Comparison of ENCODE assay signal across 18 cellular contexts in the genomic region with DNA sequence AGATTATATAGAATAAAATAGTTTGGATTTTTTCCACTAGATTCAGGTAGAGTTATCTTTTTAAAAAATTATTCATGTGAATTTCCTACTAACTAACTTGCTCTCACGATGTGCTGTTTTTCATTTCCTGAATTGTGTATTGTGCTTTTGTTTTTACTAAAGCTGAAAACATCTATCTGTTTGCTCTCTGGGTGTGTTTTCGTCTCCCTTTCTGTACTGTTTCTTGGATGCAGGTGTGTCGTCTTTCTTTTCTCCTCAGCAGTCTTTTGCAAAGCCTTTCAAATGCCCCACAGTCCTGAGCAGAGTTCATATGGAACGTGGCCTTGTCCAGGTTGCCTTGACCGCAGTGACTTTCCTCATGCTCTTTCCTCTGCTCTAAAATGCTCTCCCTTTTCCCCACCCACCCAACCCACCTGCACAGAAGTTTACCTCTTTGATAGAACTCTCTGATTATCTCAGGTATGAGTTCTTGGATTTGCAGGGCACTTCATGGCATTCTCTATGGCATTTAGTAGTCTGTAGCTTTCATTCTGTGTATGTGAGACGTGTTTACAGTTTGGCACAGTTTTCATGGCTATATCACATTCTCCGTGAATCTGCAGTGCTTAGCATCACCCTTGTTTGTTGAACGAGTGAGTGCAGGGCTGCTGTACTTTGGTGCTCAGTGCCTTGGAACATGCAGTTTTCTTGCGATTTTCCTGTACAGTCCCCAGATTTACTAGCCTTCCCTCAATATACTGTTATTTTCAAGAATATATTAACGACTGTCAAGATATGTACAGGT.
DNase-seq lines count a peak whose midpoint lies in the region; ATAC-seq and TF ChIP-seq lines count a peak whose summit lies in the region.
"Had no signal": no experiment of that assay in that cellular context is flagged by ENCODE, and none has a peak within 500 bp of the region (broad histone marks: within the 10 kb centered on the region; RNA-seq: fewer than 3 reads in every experiment).

No MANE protein-coding gene starts in this region.

- POLR2A ChIA-PET in CD4-positive, alpha-beta memory T cell (lab: Charles Lee; ENCODE audit: partially characterized antibody), result no interaction called here

- no peak for TF ChIP-seq EP300 in sigmoid colon (IDR thresholded peaks at IDR 0.05)

- H3K9me2 ChIP-seq in OCI-LY1 (ENCODE audit: low read depth, low read length), result no peaks in the 10 kb centered on the region

- H3K4me3 ChIP-seq in CD4-positive, alpha-beta memory T cell (ENCODE audit: low read length in 2 of 2), result no peak overlapping the region
- H3K4me3 ChIP-seq in OCI-LY1 (ENCODE audit: low read depth, low read length, poor library complexity, severe bottlenecking) (peak overlapping the region; percentile 23), adrenal gland (no peak overlapping the region), sigmoid colon (no peak overlapping the region)
- H3K4me3 ChIP-seq: neural progenitor cell, stomach had no signal

- no peaks in the 10 kb centered on the region for H3K9me3 ChIP-seq in CD4-positive, alpha-beta memory T cell (ENCODE audit: control insufficient read depth in 1 of 2, low read length in 2 of 2)
- H3K9me3 ChIP-seq in OCI-LY1 (ENCODE audit: low read length), result no peaks in the 10 kb centered on the region
- no peaks in the 10 kb centered on the region for H3K9me3 ChIP-seq in adrenal gland (replicated peaks in 1 of 3)
- no peaks in the 10 kb centered on the region for H3K9me3 ChIP-seq in sigmoid colon
- H3K9me3 ChIP-seq: stomach had no signal

- no peaks in the 10 kb centered on the region for H4K20me1 ChIP-seq in OCI-LY1 (ENCODE audit: insufficient read depth, low read length)

- ATAC-seq in GM18511 (IDR thresholded peaks at IDR 0.05; ENCODE audit: unreplicated experiment) (peak; percentile 63), HG02571 (IDR thresholded peaks at IDR 0.05; ENCODE audit: unreplicated experiment) (peak; percentile 52)
- ATAC-seq: sciatic nerve had no signal

- no peak for TF ChIP-seq CTCF in OCI-LY1 (IDR thresholded peaks at IDR 0.05; ENCODE audit: low read length)
- no peak for TF ChIP-seq CTCF in adrenal gland (IDR thresholded peaks at IDR 0.05)
- no peak for TF ChIP-seq CTCF in sigmoid colon (IDR thresholded peaks at IDR 0.05)

- intact Hi-C loops in CD4-positive, alpha-beta memory T cell (cut with micrococcal nuclease), result no loop called here
- intact Hi-C loops in adrenal gland (cut with DNase I) (no loop called here), sigmoid colon (cut with DNase I) (no loop called here)

- no peaks in the 10 kb centered on the region for H3K27me3 Mint-ChIP-seq in CD4-positive, alpha-beta memory T cell
- H3K27me3 Mint-ChIP-seq: activated naive CD8-positive, alpha-beta T cell had no signal

- H2AFZ ChIP-seq in OCI-LY1 (ENCODE audit: low read length), result no peak overlapping the region
- H2AFZ ChIP-seq: neural progenitor cell had no signal

- no peaks in the 10 kb centered on the region for H3K36me3 ChIP-seq in CD4-positive, alpha-beta memory T cell (ENCODE audit: insufficient read depth, low read length)
- no peaks in the 10 kb centered on the region for H3K36me3 ChIP-seq in OCI-LY1 (ENCODE audit: insufficient read depth, low read length)
- H3K36me3 ChIP-seq in adrenal gland (replicated peaks in 1 of 2), result no peaks in the 10 kb centered on the region
- H3K36me3 ChIP-seq in sigmoid colon, result no peaks in the 10 kb centered on the region
- H3K36me3 ChIP-seq: neural progenitor cell, stomach had no signal

- peak overlapping the region in 5 of 7 donors; percentile 29 to 86 (median 64) for H3K27ac Mint-ChIP-seq in CD4-positive, alpha-beta memory T cell
- H3K27ac Mint-ChIP-seq: activated naive CD8-positive, alpha-beta T cell; neural progenitor cell had no signal

- peaks cover 0 to 3% of the 10 kb centered on the region in 2 donors for H3K36me3 Mint-ChIP-seq in CD4-positive, alpha-beta memory T cell
- H3K36me3 Mint-ChIP-seq: neural progenitor cell had no signal

- no peak overlapping the region for H3K27ac ChIP-seq in CD4-positive, alpha-beta memory T cell (ENCODE audit: low read depth, low read length)
- peak overlapping the region; percentile 38 for H3K27ac ChIP-seq in OCI-LY1 (ENCODE audit: low read depth, low read length, poor library complexity, severe bottlenecking)
- H3K27ac ChIP-seq in adrenal gland, result no peak overlapping the region
- H3K27ac ChIP-seq in sigmoid colon, result no peak overlapping the region
- H3K27ac ChIP-seq: neural progenitor cell, stomach had no signal

- peaks cover 10% of the 10 kb centered on the region for H3K4me1 ChIP-seq in CD4-positive, alpha-beta memory T cell (ENCODE audit: insufficient read depth, low read length)
- H3K4me1 ChIP-seq in OCI-LY1 (ENCODE audit: insufficient read depth, low read length, severe bottlenecking) (peaks cover 37% of the 10 kb centered on the region), adrenal gland (replicated peaks in 1 of 2) (peaks cover 4 to 7% of the 10 kb centered on the region in 2 donors), sigmoid colon (peaks cover 0 to 26% (median 11%) of the 10 kb centered on the region in 4 donors)
- H3K4me1 ChIP-seq: neural progenitor cell had no signal

- H3K4me3 Mint-ChIP-seq in CD4-positive, alpha-beta memory T cell, result peak overlapping the region in 7 of 8 donors; percentile 12 to 71 (median 54)
- H3K4me3 Mint-ChIP-seq: activated naive CD8-positive, alpha-beta T cell; H9; neural progenitor cell had no signal

- peak overlapping the region; percentile 50 for H3K4me2 ChIP-seq in OCI-LY1 (ENCODE audit: low read length)
- H3K4me2 ChIP-seq: neural progenitor cell had no signal

- no peaks in the 10 kb centered on the region for H3F3A ChIP-seq in OCI-LY1 (ENCODE audit: insufficient read depth, low read length)

- H3K9ac ChIP-seq in OCI-LY1 (ENCODE audit: low read length), result peak overlapping the region; percentile 27; the same call in 1 of the 2 replicates
- H3K9ac ChIP-seq: neural progenitor cell had no signal

- TF ChIP-seq POLR2A in adrenal gland (IDR thresholded peaks at IDR 0.05) (no peak), sigmoid colon (IDR thresholded peaks at IDR 0.05) (no peak)

- DNase-seq in CD4-positive, alpha-beta memory T cell, result no peak
- DNase-seq in adrenal gland (no peak), cortex of kidney (lab: John Stamatoyannopoulos, UW) (no peak), GF-D8 (lab: John Stamatoyannopoulos, UW) (no peak), sigmoid colon (no peak)
- DNase-seq: central memory CD4-positive, alpha-beta T cell; DMS79; H9; KG1; NCI-H1436 treated with DMSO at 0.1 percent for 48 hours; NCI-H526; stomach had no signal

- peaks cover 24 to 47% (median 36%) of the 10 kb centered on the region in 4 donors for H3K4me1 Mint-ChIP-seq in CD4-positive, alpha-beta memory T cell
- H3K4me1 Mint-ChIP-seq: neural progenitor cell had no signal

- no peaks in the 10 kb centered on the region for H3K27me3 ChIP-seq in CD4-positive, alpha-beta memory T cell (ENCODE audit: insufficient read depth, low read length)
- H3K27me3 ChIP-seq in OCI-LY1 (ENCODE audit: insufficient read depth, low read length) (no peaks in the 10 kb centered on the region), adrenal gland (no peaks in the 10 kb centered on the region), sigmoid colon (no peaks in the 10 kb centered on the region)
- H3K27me3 ChIP-seq: neural progenitor cell, stomach had no signal

- no peaks in the 10 kb centered on the region for H3K79me2 ChIP-seq in OCI-LY1 (ENCODE audit: insufficient read depth, low read length)

- no peaks in the 10 kb centered on the region for H3K9me3 Mint-ChIP-seq in CD4-positive, alpha-beta memory T cell
- H3K9me3 Mint-ChIP-seq: H9, neural progenitor cell had no signal

- CTCF ChIA-PET in CD4-positive, alpha-beta memory T cell (lab: Charles Lee; ENCODE audit: partially characterized antibody), result no interaction called here

- 73 to 86% (median 80%) methylated on average over 10 of the region's 10 CpGs for WGBS in adrenal gland, 4 donors
- 41 to 64% methylated on average over 10 of the region's 10 CpGs for WGBS in sigmoid colon, 2 donors
